Comparison of ENCODE assay signal across 1 cellular context in genomic region chr21:44338971-44339910, GRCh38.
A peak's percentile ranks its signal among the peaks of the same experiment; 100 is the strongest.
TF ChIP-seq lines count a peak whose summit lies in the region.

TSS of gene CFAP410 (minus strand) at chr21:44339390. CDS start at chr21:44339194, 196 bp downstream.

TF ChIP-seq in HepG2, 621 proteins besides CTCF, POLR2A, EP300 and RAD21 (continued from another document and continues in another):
- TF ChIP-seq, protein P1, sequence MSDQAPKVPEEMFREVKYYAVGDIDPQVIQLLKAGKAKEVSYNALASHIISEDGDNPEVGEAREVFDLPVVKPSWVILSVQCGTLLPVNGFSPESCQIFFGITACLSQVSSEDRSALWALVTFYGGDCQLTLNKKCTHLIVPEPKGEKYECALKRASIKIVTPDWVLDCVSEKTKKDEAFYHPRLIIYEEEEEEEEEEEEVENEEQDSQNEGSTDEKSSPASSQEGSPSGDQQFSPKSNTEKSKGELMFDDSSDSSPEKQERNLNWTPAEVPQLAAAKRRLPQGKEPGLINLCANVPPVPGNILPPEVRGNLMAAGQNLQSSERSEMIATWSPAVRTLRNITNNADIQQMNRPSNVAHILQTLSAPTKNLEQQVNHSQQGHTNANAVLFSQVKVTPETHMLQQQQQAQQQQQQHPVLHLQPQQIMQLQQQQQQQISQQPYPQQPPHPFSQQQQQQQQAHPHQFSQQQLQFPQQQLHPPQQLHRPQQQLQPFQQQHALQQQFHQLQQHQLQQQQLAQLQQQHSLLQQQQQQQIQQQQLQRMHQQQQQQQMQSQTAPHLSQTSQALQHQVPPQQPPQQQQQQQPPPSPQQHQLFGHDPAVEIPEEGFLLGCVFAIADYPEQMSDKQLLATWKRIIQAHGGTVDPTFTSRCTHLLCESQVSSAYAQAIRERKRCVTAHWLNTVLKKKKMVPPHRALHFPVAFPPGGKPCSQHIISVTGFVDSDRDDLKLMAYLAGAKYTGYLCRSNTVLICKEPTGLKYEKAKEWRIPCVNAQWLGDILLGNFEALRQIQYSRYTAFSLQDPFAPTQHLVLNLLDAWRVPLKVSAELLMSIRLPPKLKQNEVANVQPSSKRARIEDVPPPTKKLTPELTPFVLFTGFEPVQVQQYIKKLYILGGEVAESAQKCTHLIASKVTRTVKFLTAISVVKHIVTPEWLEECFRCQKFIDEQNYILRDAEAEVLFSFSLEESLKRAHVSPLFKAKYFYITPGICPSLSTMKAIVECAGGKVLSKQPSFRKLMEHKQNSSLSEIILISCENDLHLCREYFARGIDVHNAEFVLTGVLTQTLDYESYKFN (CRISPR knock-in tag; conservative IDR thresholded peaks at IDR 0.05): peak; percentile 59
- TF ChIP-seq ERF (CRISPR knock-in tag; IDR thresholded peaks at IDR 0.05): peak; percentile 87
- TF ChIP-seq KLF12 (CRISPR knock-in tag; IDR thresholded peaks at IDR 0.05; ENCODE audit: borderline replicate concordance): peak; percentile 51
- no peak for TF ChIP-seq ZNF660 (CRISPR knock-in tag; IDR thresholded peaks at IDR 0.05; ENCODE audit: borderline replicate concordance, low read depth)
- TF ChIP-seq REL (CRISPR knock-in tag; conservative IDR thresholded peaks at IDR 0.05): 0 out of 2 replicates have a peak, but pooled peaks have one; percentile 68
- TF ChIP-seq MYC (CRISPR knock-in tag; IDR thresholded peaks at IDR 0.05; ENCODE audit: borderline replicate concordance): peak; percentile 97
- no peak for TF ChIP-seq KAT2B (IDR thresholded peaks at IDR 0.05; ENCODE audit: borderline replicate concordance, low read depth, low read length)
- no peak for TF ChIP-seq ZFP41 (CRISPR knock-in tag; IDR thresholded peaks at IDR 0.05; ENCODE audit: borderline replicate concordance)
- TF ChIP-seq, protein P2, sequence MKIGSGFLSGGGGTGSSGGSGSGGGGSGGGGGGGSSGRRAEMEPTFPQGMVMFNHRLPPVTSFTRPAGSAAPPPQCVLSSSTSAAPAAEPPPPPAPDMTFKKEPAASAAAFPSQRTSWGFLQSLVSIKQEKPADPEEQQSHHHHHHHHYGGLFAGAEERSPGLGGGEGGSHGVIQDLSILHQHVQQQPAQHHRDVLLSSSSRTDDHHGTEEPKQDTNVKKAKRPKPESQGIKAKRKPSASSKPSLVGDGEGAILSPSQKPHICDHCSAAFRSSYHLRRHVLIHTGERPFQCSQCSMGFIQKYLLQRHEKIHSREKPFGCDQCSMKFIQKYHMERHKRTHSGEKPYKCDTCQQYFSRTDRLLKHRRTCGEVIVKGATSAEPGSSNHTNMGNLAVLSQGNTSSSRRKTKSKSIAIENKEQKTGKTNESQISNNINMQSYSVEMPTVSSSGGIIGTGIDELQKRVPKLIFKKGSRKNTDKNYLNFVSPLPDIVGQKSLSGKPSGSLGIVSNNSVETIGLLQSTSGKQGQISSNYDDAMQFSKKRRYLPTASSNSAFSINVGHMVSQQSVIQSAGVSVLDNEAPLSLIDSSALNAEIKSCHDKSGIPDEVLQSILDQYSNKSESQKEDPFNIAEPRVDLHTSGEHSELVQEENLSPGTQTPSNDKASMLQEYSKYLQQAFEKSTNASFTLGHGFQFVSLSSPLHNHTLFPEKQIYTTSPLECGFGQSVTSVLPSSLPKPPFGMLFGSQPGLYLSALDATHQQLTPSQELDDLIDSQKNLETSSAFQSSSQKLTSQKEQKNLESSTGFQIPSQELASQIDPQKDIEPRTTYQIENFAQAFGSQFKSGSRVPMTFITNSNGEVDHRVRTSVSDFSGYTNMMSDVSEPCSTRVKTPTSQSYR (CRISPR knock-in tag; IDR thresholded peaks at IDR 0.05; ENCODE audit: borderline replicate concordance): no peak; the same call in 1 of the 2 replicates
- TF ChIP-seq DNMT1 (CRISPR knock-in tag; IDR thresholded peaks at IDR 0.05): no peak
- TF ChIP-seq NFIC (IDR thresholded peaks at IDR 0.05; ENCODE audit: low read length): no peak
- TF ChIP-seq, protein P3, sequence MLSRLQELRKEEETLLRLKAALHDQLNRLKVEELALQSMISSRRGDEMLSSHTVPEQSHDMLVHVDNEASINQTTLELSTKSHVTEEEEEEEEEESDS (CRISPR knock-in tag; IDR thresholded peaks at IDR 0.05; ENCODE audit: borderline replicate concordance): no peak
- 0 out of 2 replicates have a peak, but pooled peaks have one; percentile 16 for TF ChIP-seq ATF3 (CRISPR knock-in tag; IDR thresholded peaks at IDR 0.05)
- TF ChIP-seq, protein P4, sequence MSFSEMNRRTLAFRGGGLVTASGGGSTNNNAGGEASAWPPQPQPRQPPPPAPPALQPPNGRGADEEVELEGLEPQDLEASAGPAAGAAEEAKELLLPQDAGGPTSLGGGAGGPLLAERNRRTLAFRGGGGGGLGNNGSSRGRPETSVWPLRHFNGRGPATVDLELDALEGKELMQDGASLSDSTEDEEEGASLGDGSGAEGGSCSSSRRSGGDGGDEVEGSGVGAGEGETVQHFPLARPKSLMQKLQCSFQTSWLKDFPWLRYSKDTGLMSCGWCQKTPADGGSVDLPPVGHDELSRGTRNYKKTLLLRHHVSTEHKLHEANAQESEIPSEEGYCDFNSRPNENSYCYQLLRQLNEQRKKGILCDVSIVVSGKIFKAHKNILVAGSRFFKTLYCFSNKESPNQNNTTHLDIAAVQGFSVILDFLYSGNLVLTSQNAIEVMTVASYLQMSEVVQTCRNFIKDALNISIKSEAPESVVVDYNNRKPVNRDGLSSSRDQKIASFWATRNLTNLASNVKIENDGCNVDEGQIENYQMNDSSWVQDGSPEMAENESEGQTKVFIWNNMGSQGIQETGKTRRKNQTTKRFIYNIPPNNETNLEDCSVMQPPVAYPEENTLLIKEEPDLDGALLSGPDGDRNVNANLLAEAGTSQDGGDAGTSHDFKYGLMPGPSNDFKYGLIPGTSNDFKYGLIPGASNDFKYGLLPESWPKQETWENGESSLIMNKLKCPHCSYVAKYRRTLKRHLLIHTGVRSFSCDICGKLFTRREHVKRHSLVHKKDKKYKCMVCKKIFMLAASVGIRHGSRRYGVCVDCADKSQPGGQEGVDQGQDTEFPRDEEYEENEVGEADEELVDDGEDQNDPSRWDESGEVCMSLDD (CRISPR knock-in tag; IDR thresholded peaks at IDR 0.05; ENCODE audit: borderline replicate concordance): peak; percentile 16; the same call in 1 of the 2 replicates
- TF ChIP-seq KDM5A (IDR thresholded peaks at IDR 0.05; ENCODE audit: borderline replicate concordance, low read length): peak; percentile 96
- TF ChIP-seq ZNF260 (CRISPR knock-in tag; IDR thresholded peaks at IDR 0.05; ENCODE audit: borderline replicate concordance, low read depth): no peak
- TF ChIP-seq GLI4 (CRISPR knock-in tag; IDR thresholded peaks at IDR 0.05; ENCODE audit: borderline replicate concordance): 0 out of 2 replicates have a peak, but pooled peaks have one; percentile 67
- TF ChIP-seq, protein P5, sequence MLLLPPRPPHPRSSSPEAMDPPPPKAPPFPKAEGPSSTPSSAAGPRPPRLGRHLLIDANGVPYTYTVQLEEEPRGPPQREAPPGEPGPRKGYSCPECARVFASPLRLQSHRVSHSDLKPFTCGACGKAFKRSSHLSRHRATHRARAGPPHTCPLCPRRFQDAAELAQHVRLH (CRISPR knock-in tag; IDR thresholded peaks at IDR 0.05; ENCODE audit: borderline replicate concordance, low read depth): no peak
- no peak for TF ChIP-seq SNRNP70 (IDR thresholded peaks at IDR 0.05; ENCODE audit: low read depth, low read length)
- TF ChIP-seq MXI1 (IDR thresholded peaks at IDR 0.05; ENCODE audit: borderline replicate concordance, low read depth, low read length): peak; percentile 97; the same call in 2 of the 3 replicates
- no peak for TF ChIP-seq MLLT10 (CRISPR knock-in tag; IDR thresholded peaks at IDR 0.05)
- peak; percentile 68 for TF ChIP-seq ZNF143 (CRISPR knock-in tag; IDR thresholded peaks at IDR 0.05)
- peak; percentile 23; the same call in 1 of the 2 replicates for TF ChIP-seq STAG1 (CRISPR knock-in tag; IDR thresholded peaks at IDR 0.05)
- TF ChIP-seq, protein P6, sequence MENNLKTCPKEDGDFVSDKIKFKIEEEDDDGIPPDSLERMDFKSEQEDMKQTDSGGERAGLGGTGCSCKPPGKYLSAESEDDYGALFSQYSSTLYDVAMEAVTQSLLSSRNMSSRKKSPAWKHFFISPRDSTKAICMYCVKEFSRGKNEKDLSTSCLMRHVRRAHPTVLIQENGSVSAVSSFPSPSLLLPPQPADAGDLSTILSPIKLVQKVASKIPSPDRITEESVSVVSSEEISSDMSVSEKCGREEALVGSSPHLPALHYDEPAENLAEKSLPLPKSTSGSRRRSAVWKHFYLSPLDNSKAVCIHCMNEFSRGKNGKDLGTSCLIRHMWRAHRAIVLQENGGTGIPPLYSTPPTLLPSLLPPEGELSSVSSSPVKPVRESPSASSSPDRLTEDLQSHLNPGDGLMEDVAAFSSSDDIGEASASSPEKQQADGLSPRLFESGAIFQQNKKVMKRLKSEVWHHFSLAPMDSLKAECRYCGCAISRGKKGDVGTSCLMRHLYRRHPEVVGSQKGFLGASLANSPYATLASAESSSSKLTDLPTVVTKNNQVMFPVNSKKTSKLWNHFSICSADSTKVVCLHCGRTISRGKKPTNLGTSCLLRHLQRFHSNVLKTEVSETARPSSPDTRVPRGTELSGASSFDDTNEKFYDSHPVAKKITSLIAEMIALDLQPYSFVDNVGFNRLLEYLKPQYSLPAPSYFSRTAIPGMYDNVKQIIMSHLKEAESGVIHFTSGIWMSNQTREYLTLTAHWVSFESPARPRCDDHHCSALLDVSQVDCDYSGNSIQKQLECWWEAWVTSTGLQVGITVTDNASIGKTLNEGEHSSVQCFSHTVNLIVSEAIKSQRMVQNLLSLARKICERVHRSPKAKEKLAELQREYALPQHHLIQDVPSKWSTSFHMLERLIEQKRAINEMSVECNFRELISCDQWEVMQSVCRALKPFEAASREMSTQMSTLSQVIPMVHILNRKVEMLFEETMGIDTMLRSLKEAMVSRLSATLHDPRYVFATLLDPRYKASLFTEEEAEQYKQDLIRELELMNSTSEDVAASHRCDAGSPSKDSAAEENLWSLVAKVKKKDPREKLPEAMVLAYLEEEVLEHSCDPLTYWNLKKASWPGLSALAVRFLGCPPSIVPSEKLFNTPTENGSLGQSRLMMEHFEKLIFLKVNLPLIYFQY (CRISPR knock-in tag; IDR thresholded peaks at IDR 0.05; ENCODE audit: borderline replicate concordance): peak; percentile 78; the same call in 1 of the 2 replicates
- peak; percentile 81 for TF ChIP-seq HCFC1 (IDR thresholded peaks at IDR 0.05; ENCODE audit: low read depth, low read length)
- peak; percentile 58 for TF ChIP-seq ZNF414 (CRISPR knock-in tag; IDR thresholded peaks at IDR 0.05)
- TF ChIP-seq ZNF430 (CRISPR knock-in tag; IDR thresholded peaks at IDR 0.05): peak; percentile 78; the same call in 1 of the 2 replicates
- TF ChIP-seq POGK (CRISPR knock-in tag; conservative IDR thresholded peaks at IDR 0.05): peak; percentile 78
- TF ChIP-seq, protein P7, sequence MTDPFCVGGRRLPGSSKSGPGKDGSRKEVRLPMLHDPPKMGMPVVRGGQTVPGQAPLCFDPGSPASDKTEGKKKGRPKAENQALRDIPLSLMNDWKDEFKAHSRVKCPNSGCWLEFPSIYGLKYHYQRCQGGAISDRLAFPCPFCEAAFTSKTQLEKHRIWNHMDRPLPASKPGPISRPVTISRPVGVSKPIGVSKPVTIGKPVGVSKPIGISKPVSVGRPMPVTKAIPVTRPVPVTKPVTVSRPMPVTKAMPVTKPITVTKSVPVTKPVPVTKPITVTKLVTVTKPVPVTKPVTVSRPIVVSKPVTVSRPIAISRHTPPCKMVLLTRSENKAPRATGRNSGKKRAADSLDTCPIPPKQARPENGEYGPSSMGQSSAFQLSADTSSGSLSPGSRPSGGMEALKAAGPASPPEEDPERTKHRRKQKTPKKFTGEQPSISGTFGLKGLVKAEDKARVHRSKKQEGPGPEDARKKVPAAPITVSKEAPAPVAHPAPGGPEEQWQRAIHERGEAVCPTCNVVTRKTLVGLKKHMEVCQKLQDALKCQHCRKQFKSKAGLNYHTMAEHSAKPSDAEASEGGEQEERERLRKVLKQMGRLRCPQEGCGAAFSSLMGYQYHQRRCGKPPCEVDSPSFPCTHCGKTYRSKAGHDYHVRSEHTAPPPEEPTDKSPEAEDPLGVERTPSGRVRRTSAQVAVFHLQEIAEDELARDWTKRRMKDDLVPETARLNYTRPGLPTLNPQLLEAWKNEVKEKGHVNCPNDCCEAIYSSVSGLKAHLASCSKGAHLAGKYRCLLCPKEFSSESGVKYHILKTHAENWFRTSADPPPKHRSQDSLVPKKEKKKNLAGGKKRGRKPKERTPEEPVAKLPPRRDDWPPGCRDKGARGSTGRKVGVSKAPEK (CRISPR knock-in tag; IDR thresholded peaks at IDR 0.05; ENCODE audit: borderline replicate concordance): no peak
- TF ChIP-seq, protein P8, sequence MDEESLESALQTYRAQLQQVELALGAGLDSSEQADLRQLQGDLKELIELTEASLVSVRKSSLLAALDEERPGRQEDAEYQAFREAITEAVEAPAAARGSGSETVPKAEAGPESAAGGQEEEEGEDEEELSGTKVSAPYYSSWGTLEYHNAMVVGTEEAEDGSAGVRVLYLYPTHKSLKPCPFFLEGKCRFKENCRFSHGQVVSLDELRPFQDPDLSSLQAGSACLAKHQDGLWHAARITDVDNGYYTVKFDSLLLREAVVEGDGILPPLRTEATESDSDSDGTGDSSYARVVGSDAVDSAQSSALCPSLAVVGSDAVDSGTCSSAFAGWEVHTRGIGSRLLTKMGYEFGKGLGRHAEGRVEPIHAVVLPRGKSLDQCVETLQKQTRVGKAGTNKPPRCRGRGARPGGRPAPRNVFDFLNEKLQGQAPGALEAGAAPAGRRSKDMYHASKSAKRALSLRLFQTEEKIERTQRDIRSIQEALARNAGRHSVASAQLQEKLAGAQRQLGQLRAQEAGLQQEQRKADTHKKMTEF (CRISPR knock-in tag; IDR thresholded peaks at IDR 0.05): peak; percentile 88
- TF ChIP-seq E2F1 (CRISPR knock-in tag; IDR thresholded peaks at IDR 0.05): peak; percentile 85
